In the genomic region with DNA sequence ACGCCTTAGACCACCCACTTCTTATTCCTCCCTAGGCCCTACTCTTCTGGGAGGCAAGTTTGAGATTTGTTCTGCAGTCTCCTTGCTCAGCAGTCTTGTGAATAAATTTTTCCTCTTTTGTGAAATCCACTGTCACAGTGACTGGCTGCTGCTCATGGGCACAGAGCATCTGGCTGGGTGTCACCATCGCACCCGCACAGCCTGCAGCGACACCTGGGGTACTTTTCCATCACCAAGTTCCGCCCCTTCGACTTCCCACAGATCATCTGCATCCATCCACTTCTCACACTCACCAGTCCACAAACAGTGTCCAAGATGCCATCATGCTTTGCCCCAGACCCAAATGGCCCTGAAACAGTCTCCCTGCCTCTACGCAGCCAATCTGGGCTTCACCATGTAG, we compare ENCODE assay signal across 14 cellular contexts. TPM values are rescaled to one million over a fixed set of nuclear protein-coding genes. Genes with fewer than 3 reads are reported as not detected.
DNase-seq lines count a peak whose midpoint lies in the region; ATAC-seq and TF ChIP-seq lines count a peak whose summit lies in the region.
"Had no signal": no experiment of that assay in that cellular context is flagged by ENCODE, and none has a peak within 500 bp of the region (broad histone marks: within the 10 kb centered on the region; RNA-seq: fewer than 3 reads in every experiment).

No MANE protein-coding gene starts in this region.

- H3K27me3 ChIP-seq in osteoblast (ENCODE audit: insufficient read depth, low read length) (no peaks in the 10 kb centered on the region), esophagus squamous epithelium (no peaks in the 10 kb centered on the region)
- H3K27me3 ChIP-seq: BLaER1 treated with 17β-estradiol and CSF1 and Interleukin-3, amounts not matched to agents 10 nM and 100 nM had no signal

- H3K27ac Mint-ChIP-seq in WTC11: peak overlapping the region; percentile 39
- H3K27ac Mint-ChIP-seq: CD4-positive, CD25-positive, alpha-beta regulatory T cell; GM23338 had no signal

- no peak for TF ChIP-seq POLR2A in esophagus squamous epithelium (IDR thresholded peaks at IDR 0.05)

- intact Hi-C loops in Right ventricle myocardium inferior (cut with DNase I) (no loop called here), left cardiac atrium (cut with DNase I) (no loop called here), esophagus squamous epithelium (cut with DNase I) (no loop called here)

- peak; percentile 3 for DNase-seq in Right ventricle myocardium inferior (ENCODE audit: missing footprints)
- no peak for DNase-seq in left cardiac atrium
- DNase-seq in NCI-H1694 (lab: John Stamatoyannopoulos, UW): peak; percentile 7
- DNase-seq in WTC11 (ENCODE audit: low spot score): no peak
- DNase-seq in osteoblast (ENCODE audit: insufficient read length, low spot score, missing footprints): peak; percentile 48
- no peak for DNase-seq in esophagus squamous epithelium (lab: John Stamatoyannopoulos, UW)
- no peak for DNase-seq in NCI-H1417 (lab: John Stamatoyannopoulos, UW)
- DNase-seq: 8988T; AML-193; CD4-positive, CD25-positive, alpha-beta regulatory T cell had no signal

- no peak overlapping the region for H3K4me2 ChIP-seq in osteoblast (ENCODE audit: insufficient read depth, low read length)
- H3K4me2 ChIP-seq: BLaER1 treated with 17β-estradiol and CSF1 and Interleukin-3, amounts not matched to agents 10 nM and 100 nM; GM23338 had no signal

- 80% methylated on average over 7 of the region's 7 CpGs for WGBS in esophagus squamous epithelium, 2 donors

- H3K27ac ChIP-seq in osteoblast (ENCODE audit: low read depth, low read length) (no peak overlapping the region), esophagus squamous epithelium (no peak overlapping the region)
- H3K27ac ChIP-seq: BLaER1 treated with 17β-estradiol and CSF1 and Interleukin-3, amounts not matched to agents 10 nM and 100 nM had no signal

- H3K9me3 ChIP-seq in osteoblast (ENCODE audit: low read depth, low read length): no peaks in the 10 kb centered on the region
- H3K9me3 ChIP-seq in esophagus squamous epithelium: no peaks in the 10 kb centered on the region
- H3K9me3 ChIP-seq: BLaER1 treated with 17β-estradiol and CSF1 and Interleukin-3, amounts not matched to agents 10 nM and 100 nM; HAP-1 had no signal

- 0 out of 2 replicates have a peak, but pooled peaks cover under 1% of the 10 kb centered on the region for H3K36me3 Mint-ChIP-seq in WTC11

- no peak overlapping the region for H2AFZ ChIP-seq in osteoblast (ENCODE audit: low read length)
- H2AFZ ChIP-seq: GM23338 had no signal

- H3K4me3 ChIP-seq in osteoblast (ENCODE audit: insufficient read depth, low read length) (no peak overlapping the region), esophagus squamous epithelium (no peak overlapping the region)
- H3K4me3 ChIP-seq: BLaER1 treated with 17β-estradiol and CSF1 and Interleukin-3, amounts not matched to agents 10 nM and 100 nM; GM12878; GM23338; HAP-1 had no signal

- H3K9me3 Mint-ChIP-seq in WTC11: peaks cover under 1% of the 10 kb centered on the region; the same call in 1 of the 2 replicates

- POLR2A ChIA-PET in WTC11 (lab: Charles Lee): no interaction called here

- H3K27me3 Mint-ChIP-seq in WTC11 (ENCODE audit: low read depth): no peaks in the 10 kb centered on the region
- H3K27me3 Mint-ChIP-seq: CD4-positive, CD25-positive, alpha-beta regulatory T cell had no signal

- no peaks in the 10 kb centered on the region for H4K20me1 ChIP-seq in osteoblast (ENCODE audit: insufficient read depth, low read length)
- H4K20me1 ChIP-seq: BLaER1 treated with 17β-estradiol and CSF1 and Interleukin-3, amounts not matched to agents 10 nM and 100 nM had no signal

- H3K4me1 ChIP-seq in osteoblast (ENCODE audit: insufficient read depth, low read length) (peaks cover 21% of the 10 kb centered on the region), esophagus squamous epithelium (peaks cover 28 to 56% (median 44%) of the 10 kb centered on the region in 3 donors)

- H3K4me1 Mint-ChIP-seq in WTC11: peaks cover 38% of the 10 kb centered on the region

- H3K4me3 Mint-ChIP-seq in WTC11: no peak overlapping the region
- H3K4me3 Mint-ChIP-seq: CD4-positive, CD25-positive, alpha-beta regulatory T cell; GM23338 had no signal

- H3K79me2 ChIP-seq in osteoblast (ENCODE audit: insufficient read depth, low read length): peaks cover 6% of the 10 kb centered on the region

- H3K36me3 ChIP-seq in osteoblast (ENCODE audit: insufficient read depth, low read length): no peaks in the 10 kb centered on the region
- H3K36me3 ChIP-seq in esophagus squamous epithelium: no peaks in the 10 kb centered on the region
- H3K36me3 ChIP-seq: BLaER1 treated with 17β-estradiol and CSF1 and Interleukin-3, amounts not matched to agents 10 nM and 100 nM; HAP-1 had no signal

- ATAC-seq in Right ventricle myocardium inferior: no peak
- no peak for ATAC-seq in left cardiac atrium
- ATAC-seq in WTC11: no peak
- ATAC-seq: GM12878, GM23338 had no signal

- CTCF ChIA-PET in WTC11 (lab: Charles Lee): interaction anchor here (1.7 kb wide), 1 partner anchor 173 kb away, joined by 8 read pairs; no protein-coding TSS in a partner anchor

- TF ChIP-seq CTCF in WTC11 (IDR thresholded peaks at IDR 0.05): no peak
- TF ChIP-seq CTCF in osteoblast (IDR thresholded peaks at IDR 0.05; ENCODE audit: extremely low read depth, low read depth, low read length): no peak
- TF ChIP-seq CTCF in esophagus squamous epithelium (IDR thresholded peaks at IDR 0.05): no peak

TF ChIP-seq in WTC11, 78 proteins besides CTCF, POLR2A, EP300 and RAD21 (continues in another document):
- TF ChIP-seq ZNF138 (CRISPR knock-in tag; conservative IDR thresholded peaks at IDR 0.05): no peak
- TF ChIP-seq, protein P1, sequence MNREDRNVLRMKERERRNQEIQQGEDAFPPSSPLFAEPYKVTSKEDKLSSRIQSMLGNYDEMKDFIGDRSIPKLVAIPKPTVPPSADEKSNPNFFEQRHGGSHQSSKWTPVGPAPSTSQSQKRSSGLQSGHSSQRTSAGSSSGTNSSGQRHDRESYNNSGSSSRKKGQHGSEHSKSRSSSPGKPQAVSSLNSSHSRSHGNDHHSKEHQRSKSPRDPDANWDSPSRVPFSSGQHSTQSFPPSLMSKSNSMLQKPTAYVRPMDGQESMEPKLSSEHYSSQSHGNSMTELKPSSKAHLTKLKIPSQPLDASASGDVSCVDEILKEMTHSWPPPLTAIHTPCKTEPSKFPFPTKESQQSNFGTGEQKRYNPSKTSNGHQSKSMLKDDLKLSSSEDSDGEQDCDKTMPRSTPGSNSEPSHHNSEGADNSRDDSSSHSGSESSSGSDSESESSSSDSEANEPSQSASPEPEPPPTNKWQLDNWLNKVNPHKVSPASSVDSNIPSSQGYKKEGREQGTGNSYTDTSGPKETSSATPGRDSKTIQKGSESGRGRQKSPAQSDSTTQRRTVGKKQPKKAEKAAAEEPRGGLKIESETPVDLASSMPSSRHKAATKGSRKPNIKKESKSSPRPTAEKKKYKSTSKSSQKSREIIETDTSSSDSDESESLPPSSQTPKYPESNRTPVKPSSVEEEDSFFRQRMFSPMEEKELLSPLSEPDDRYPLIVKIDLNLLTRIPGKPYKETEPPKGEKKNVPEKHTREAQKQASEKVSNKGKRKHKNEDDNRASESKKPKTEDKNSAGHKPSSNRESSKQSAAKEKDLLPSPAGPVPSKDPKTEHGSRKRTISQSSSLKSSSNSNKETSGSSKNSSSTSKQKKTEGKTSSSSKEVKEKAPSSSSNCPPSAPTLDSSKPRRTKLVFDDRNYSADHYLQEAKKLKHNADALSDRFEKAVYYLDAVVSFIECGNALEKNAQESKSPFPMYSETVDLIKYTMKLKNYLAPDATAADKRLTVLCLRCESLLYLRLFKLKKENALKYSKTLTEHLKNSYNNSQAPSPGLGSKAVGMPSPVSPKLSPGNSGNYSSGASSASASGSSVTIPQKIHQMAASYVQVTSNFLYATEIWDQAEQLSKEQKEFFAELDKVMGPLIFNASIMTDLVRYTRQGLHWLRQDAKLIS (CRISPR knock-in tag; IDR thresholded peaks at IDR 0.05; ENCODE audit: borderline replicate concordance): no peak
- TF ChIP-seq, protein P2, sequence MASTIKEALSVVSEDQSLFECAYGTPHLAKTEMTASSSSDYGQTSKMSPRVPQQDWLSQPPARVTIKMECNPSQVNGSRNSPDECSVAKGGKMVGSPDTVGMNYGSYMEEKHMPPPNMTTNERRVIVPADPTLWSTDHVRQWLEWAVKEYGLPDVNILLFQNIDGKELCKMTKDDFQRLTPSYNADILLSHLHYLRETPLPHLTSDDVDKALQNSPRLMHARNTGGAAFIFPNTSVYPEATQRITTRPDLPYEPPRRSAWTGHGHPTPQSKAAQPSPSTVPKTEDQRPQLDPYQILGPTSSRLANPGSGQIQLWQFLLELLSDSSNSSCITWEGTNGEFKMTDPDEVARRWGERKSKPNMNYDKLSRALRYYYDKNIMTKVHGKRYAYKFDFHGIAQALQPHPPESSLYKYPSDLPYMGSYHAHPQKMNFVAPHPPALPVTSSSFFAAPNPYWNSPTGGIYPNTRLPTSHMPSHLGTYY (CRISPR knock-in tag; IDR thresholded peaks at IDR 0.05): no peak
- TF ChIP-seq ZNF232 (CRISPR knock-in tag; IDR thresholded peaks at IDR 0.05): no peak
- TF ChIP-seq ZNF416 (CRISPR knock-in tag; IDR thresholded peaks at IDR 0.05): no peak

RNA-seq across cellular contexts. Expression of a gene that starts 36.4 kb away (rescaled TPM):
- total RNA-seq in Right ventricle myocardium inferior (8.0 TPM), left cardiac atrium (10 to 100 TPM; 19.6 to 33.3 TPM), WTC11 (2021) (17.6 to 23.6 TPM (median 18.0 TPM) in 3 replicates), osteoblast (101 and 106 TPM in 2 replicates), esophagus squamous epithelium (10 to 100 TPM in 2 of 4 donors, 1 to 10 TPM in 2; 4.4 to 16.6 (median 10.7) TPM)

Comparison
In these comparisons a context has a peak if more than half of its experiments do, and no peak if none do; other contexts are left out.
1. DNase-seq: peak in Right ventricle myocardium inferior (single experiment), NCI-H1694 (single experiment) and osteoblast (single experiment); none in left cardiac atrium (single experiment), WTC11 (single experiment), esophagus squamous epithelium (single experiment) and NCI-H1417 (0 of 3).